Comparison of ENCODE assay signal across 21 cellular contexts in genomic region chr5:83277154-83277553, GRCh38.
A peak's percentile ranks its signal among the peaks of the same experiment; 100 is the strongest.
DNase-seq lines count a peak whose midpoint lies in the region; ATAC-seq, FAIRE-seq and TF ChIP-seq lines count a peak whose summit lies in the region.
"Had no signal": no experiment of that assay in that cellular context is flagged by ENCODE, and none has a peak within 500 bp of the region (broad histone marks: within the 10 kb centered on the region; RNA-seq: fewer than 3 reads in every experiment).

No MANE protein-coding gene starts in this region.

- no peak for ATAC-seq in SK-N-SH treated with all-trans-retinoic acid at 6 μM for 48 hours
- ATAC-seq in WTC11, result no peak
- peak; percentile 81 to 91 for ATAC-seq in left cardiac atrium
- ATAC-seq in HG02610 (IDR thresholded peaks at IDR 0.05; ENCODE audit: unreplicated experiment), result no peak
- no peak for ATAC-seq in HG03460 (IDR thresholded peaks at IDR 0.05; ENCODE audit: unreplicated experiment)
- ATAC-seq: HCT116, PC-3 had no signal

- no peak overlapping the region for H3K4me3 ChIP-seq in SK-N-SH (ENCODE audit: low read depth in 2 of 2, low read length in 1 of 2)

- peaks cover 22% of the 10 kb centered on the region for H3K9me3 Mint-ChIP-seq in WTC11

- H3K4me1 ChIP-seq in SK-N-SH (ENCODE audit: control insufficient read depth in 1 of 2, insufficient read depth in 2 of 2, low read depth in 1 of 2, low read length in 1 of 2), result peaks cover 0 to 6% of the 10 kb centered on the region in 2 experiments; a peak in 1 of 4 replicates
- H3K4me1 ChIP-seq: BE2C had no signal

- no peak overlapping the region for H3K9ac ChIP-seq in SK-N-SH

- no peaks in the 10 kb centered on the region for H4K20me1 ChIP-seq in SK-N-SH (ENCODE audit: insufficient read depth)

- H3K27me3 Mint-ChIP-seq in WTC11 (ENCODE audit: low read depth), result no peaks in the 10 kb centered on the region
- H3K27me3 Mint-ChIP-seq: CD4-positive, CD25-positive, alpha-beta regulatory T cell had no signal

- H2AFZ ChIP-seq in SK-N-SH (ENCODE audit: low read depth), result no peak overlapping the region

- no peak for FAIRE-seq in RCC 7860 (lab: Jason Lieb, UNC)

- no peaks in the 10 kb centered on the region for H3K27me3 ChIP-seq in SK-N-SH (ENCODE audit: insufficient read depth)
- H3K27me3 ChIP-seq: BE2C had no signal

- H3K27ac Mint-ChIP-seq in WTC11, result no peak overlapping the region
- H3K27ac Mint-ChIP-seq: CD4-positive, CD25-positive, alpha-beta regulatory T cell had no signal

- peaks cover 9% of the 10 kb centered on the region for H3K4me1 Mint-ChIP-seq in WTC11
- H3K4me1 Mint-ChIP-seq: CD4-positive, CD25-positive, alpha-beta regulatory T cell had no signal

- no peak for TF ChIP-seq EP300 in SK-N-SH (IDR thresholded peaks at IDR 0.05; ENCODE audit: borderline replicate concordance in 1 of 2, low read depth in 1 of 2, low read length in 1 of 2)

- CTCF ChIA-PET in SK-N-SH (lab: Yijun Ruan, JAX), result interaction anchor here (0.9 kb wide), 1 partner anchor 19 kb away, joined by 3 read pairs; no protein-coding TSS in a partner anchor
- CTCF ChIA-PET in WTC11 (lab: Charles Lee), result no interaction called here

- no peaks in the 10 kb centered on the region for H3K79me2 ChIP-seq in SK-N-SH (ENCODE audit: insufficient read depth)

- TF ChIP-seq RAD21 in SK-N-SH (IDR thresholded peaks at IDR 0.05; ENCODE audit: low read length), result no peak

- no peak for TF ChIP-seq CTCF in SK-N-SH (IDR thresholded peaks at IDR 0.05)
- TF ChIP-seq CTCF in WTC11 (IDR thresholded peaks at IDR 0.05), result no peak

- H3K36me3 ChIP-seq in SK-N-SH (replicated peaks in 1 of 2; ENCODE audit: control insufficient read depth in 1 of 2, insufficient read depth in 2 of 2, low read length in 1 of 2), result peaks cover 0 to 4% of the 10 kb centered on the region in 2 experiments
- H3K36me3 ChIP-seq: BE2C had no signal

- H3K9me2 ChIP-seq in SK-N-SH, result no peaks in the 10 kb centered on the region

- H3K27ac ChIP-seq in SK-N-SH (ENCODE audit: low read depth in 2 of 2, low read length in 1 of 2), result no peak overlapping the region
- H3K27ac ChIP-seq: 22Rv1 had no signal

- H3K4me3 Mint-ChIP-seq in WTC11, result no peak overlapping the region
- H3K4me3 Mint-ChIP-seq: CD4-positive, CD25-positive, alpha-beta regulatory T cell had no signal

- DNase-seq in SK-N-SH (no peak), WTC11 (ENCODE audit: low spot score) (no peak), left cardiac atrium (peak; percentile 44), renal cortical epithelial cell (ENCODE audit: low read depth) (peak; percentile 33), RCC 7860 (ENCODE audit: low spot score) (no peak)
- DNase-seq: BE2C; CD4-positive, CD25-positive, alpha-beta regulatory T cell; COR-L47; GDM1; GOT3; KG1; NCI-H1436; NCI-H1930; NCI-H345; NCI-H526; PC-3 had no signal

- intact Hi-C loops in left cardiac atrium (cut with DNase I), result no loop called here

- H3K36me3 Mint-ChIP-seq in WTC11, result no peaks in the 10 kb centered on the region; the same call in 1 of the 2 replicates
- H3K36me3 Mint-ChIP-seq: CD4-positive, CD25-positive, alpha-beta regulatory T cell had no signal

- H3K9me3 ChIP-seq in SK-N-SH, result no peaks in the 10 kb centered on the region
- H3K9me3 ChIP-seq: BE2C had no signal

- H3K4me2 ChIP-seq in SK-N-SH, result no peak overlapping the region

- WGBS in SK-N-SH (ENCODE audit: low lambda C conversion rate), result 75% methylated on average over 4 of the region's 4 CpGs

- peaks cover 11% of the 10 kb centered on the region for H3F3A ChIP-seq in SK-N-SH (replicated peaks; ENCODE audit: insufficient read depth)

- POLR2A ChIA-PET in SK-N-SH (lab: Yijun Ruan, JAX) (interaction anchor here (0.6 kb wide), 1 partner anchor 1730 kb away, joined by 3 read pairs; no protein-coding TSS in a partner anchor), WTC11 (lab: Charles Lee) (no interaction called here)

TF ChIP-seq in SK-N-SH, 30 proteins besides CTCF, POLR2A, EP300 and RAD21:
- TF ChIP-seq FOSL2 (IDR thresholded peaks at IDR 0.05; ENCODE audit: borderline replicate concordance, low read depth) (no peak), PBX3 (IDR thresholded peaks at IDR 0.05) (peak; percentile 19; the same call in 1 of the 2 replicates), IRF3 (IDR thresholded peaks at IDR 0.05; ENCODE audit: low read depth, low read length) (no peak)

TF ChIP-seq in SK-N-SH treated with all-trans-retinoic acid at 6 μM for 48 hours, 23 proteins besides CTCF, POLR2A, EP300 and RAD21:
- TF ChIP-seq GLIS3 (CRISPR knock-in tag; IDR thresholded peaks at IDR 0.05) (no peak), RARB (CRISPR knock-in tag; IDR thresholded peaks at IDR 0.05) (no peak), TOX (CRISPR knock-in tag; IDR thresholded peaks at IDR 0.05; ENCODE audit: borderline replicate concordance) (no peak), TCF4 (CRISPR knock-in tag; IDR thresholded peaks at IDR 0.05; ENCODE audit: borderline replicate concordance) (no peak), ARNTL (CRISPR knock-in tag; IDR thresholded peaks at IDR 0.05; ENCODE audit: borderline replicate concordance, low read depth) (no peak), CSRNP3 (CRISPR knock-in tag; IDR thresholded peaks at IDR 0.05) (no peak)
TF ChIP-seq in SK-N-SH treated with all-trans-retinoic acid at 6 μM for 48 hours: peak in this region for 0.

TF ChIP-seq in WTC11, 78 proteins besides CTCF, POLR2A, EP300 and RAD21:
- TF ChIP-seq ZMAT4 (CRISPR knock-in tag; IDR thresholded peaks at IDR 0.05), result no peak
- peak; percentile 76 for TF ChIP-seq PRDM15 (CRISPR knock-in tag; IDR thresholded peaks at IDR 0.05)
TF ChIP-seq in WTC11: peak in this region for 1.

Comparison
In these comparisons a context has a peak if more than half of its experiments do, and no peak if none do; other contexts are left out.
1. DNase-seq: peak in left cardiac atrium (single experiment) and renal cortical epithelial cell (single experiment); none in SK-N-SH (single experiment), WTC11 (single experiment) and RCC 7860 (single experiment).
2. ATAC-seq: peak in left cardiac atrium (2 of 2); none in SK-N-SH treated with all-trans-retinoic acid at 6 μM for 48 hours (single experiment), WTC11 (single experiment), HG02610 (single experiment) and HG03460 (single experiment).